ENCODE assay signal across 1 cellular context in the genomic region with DNA sequence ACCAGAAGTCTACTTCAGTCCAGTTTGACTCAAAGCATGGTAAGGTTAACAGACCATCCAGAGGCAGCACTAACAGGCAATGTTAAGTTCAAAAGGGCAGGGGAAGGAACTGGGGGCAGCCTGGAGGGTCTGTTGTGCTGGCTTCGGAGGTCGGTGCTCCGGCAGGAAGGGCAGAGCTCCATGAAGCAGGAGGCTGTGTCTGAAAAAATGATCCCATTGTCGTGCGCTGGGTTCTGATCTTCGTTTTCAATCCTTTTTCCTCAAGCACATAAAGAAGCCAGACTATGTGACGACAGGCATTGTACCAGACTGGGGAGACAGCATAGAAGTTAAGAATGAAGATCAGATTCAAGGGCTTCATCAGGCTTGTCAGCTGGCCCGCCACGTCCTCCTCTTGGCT.
A peak's percentile ranks its signal among the peaks of the same experiment; 100 is the strongest.
TF ChIP-seq lines count a peak whose summit lies in the region.

No MANE protein-coding gene starts in this region.

TF ChIP-seq in K562, 482 proteins besides CTCF, POLR2A, EP300 and RAD21:
- TF ChIP-seq, protein P1, sequence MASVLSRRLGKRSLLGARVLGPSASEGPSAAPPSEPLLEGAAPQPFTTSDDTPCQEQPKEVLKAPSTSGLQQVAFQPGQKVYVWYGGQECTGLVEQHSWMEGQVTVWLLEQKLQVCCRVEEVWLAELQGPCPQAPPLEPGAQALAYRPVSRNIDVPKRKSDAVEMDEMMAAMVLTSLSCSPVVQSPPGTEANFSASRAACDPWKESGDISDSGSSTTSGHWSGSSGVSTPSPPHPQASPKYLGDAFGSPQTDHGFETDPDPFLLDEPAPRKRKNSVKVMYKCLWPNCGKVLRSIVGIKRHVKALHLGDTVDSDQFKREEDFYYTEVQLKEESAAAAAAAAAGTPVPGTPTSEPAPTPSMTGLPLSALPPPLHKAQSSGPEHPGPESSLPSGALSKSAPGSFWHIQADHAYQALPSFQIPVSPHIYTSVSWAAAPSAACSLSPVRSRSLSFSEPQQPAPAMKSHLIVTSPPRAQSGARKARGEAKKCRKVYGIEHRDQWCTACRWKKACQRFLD (CRISPR knock-in tag; IDR thresholded peaks at IDR 0.05): no peak
- TF ChIP-seq, protein P2, sequence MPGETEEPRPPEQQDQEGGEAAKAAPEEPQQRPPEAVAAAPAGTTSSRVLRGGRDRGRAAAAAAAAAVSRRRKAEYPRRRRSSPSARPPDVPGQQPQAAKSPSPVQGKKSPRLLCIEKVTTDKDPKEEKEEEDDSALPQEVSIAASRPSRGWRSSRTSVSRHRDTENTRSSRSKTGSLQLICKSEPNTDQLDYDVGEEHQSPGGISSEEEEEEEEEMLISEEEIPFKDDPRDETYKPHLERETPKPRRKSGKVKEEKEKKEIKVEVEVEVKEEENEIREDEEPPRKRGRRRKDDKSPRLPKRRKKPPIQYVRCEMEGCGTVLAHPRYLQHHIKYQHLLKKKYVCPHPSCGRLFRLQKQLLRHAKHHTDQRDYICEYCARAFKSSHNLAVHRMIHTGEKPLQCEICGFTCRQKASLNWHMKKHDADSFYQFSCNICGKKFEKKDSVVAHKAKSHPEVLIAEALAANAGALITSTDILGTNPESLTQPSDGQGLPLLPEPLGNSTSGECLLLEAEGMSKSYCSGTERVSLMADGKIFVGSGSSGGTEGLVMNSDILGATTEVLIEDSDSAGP (CRISPR knock-in tag; IDR thresholded peaks at IDR 0.05): no peak
- TF ChIP-seq PRPF4 (IDR thresholded peaks at IDR 0.05; ENCODE audit: insufficient read depth, low read depth, low read length, poor library complexity, severe bottlenecking): no peak
- TF ChIP-seq HMG20B (CRISPR knock-in tag; IDR thresholded peaks at IDR 0.05): no peak
- TF ChIP-seq, protein P3, sequence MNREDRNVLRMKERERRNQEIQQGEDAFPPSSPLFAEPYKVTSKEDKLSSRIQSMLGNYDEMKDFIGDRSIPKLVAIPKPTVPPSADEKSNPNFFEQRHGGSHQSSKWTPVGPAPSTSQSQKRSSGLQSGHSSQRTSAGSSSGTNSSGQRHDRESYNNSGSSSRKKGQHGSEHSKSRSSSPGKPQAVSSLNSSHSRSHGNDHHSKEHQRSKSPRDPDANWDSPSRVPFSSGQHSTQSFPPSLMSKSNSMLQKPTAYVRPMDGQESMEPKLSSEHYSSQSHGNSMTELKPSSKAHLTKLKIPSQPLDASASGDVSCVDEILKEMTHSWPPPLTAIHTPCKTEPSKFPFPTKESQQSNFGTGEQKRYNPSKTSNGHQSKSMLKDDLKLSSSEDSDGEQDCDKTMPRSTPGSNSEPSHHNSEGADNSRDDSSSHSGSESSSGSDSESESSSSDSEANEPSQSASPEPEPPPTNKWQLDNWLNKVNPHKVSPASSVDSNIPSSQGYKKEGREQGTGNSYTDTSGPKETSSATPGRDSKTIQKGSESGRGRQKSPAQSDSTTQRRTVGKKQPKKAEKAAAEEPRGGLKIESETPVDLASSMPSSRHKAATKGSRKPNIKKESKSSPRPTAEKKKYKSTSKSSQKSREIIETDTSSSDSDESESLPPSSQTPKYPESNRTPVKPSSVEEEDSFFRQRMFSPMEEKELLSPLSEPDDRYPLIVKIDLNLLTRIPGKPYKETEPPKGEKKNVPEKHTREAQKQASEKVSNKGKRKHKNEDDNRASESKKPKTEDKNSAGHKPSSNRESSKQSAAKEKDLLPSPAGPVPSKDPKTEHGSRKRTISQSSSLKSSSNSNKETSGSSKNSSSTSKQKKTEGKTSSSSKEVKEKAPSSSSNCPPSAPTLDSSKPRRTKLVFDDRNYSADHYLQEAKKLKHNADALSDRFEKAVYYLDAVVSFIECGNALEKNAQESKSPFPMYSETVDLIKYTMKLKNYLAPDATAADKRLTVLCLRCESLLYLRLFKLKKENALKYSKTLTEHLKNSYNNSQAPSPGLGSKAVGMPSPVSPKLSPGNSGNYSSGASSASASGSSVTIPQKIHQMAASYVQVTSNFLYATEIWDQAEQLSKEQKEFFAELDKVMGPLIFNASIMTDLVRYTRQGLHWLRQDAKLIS (CRISPR knock-in tag; IDR thresholded peaks at IDR 0.05): no peak
- no peak for TF ChIP-seq NFYB (IDR thresholded peaks at IDR 0.05; ENCODE audit: extremely low read depth, insufficient read length)
- no peak for TF ChIP-seq MAFF (IDR thresholded peaks at IDR 0.05; ENCODE audit: low read length)
- no peak for TF ChIP-seq TEAD4 (IDR thresholded peaks at IDR 0.05; ENCODE audit: low read length)
- no peak for TF ChIP-seq TEAD4 (CRISPR knock-in tag; IDR thresholded peaks at IDR 0.05; ENCODE audit: borderline replicate concordance)
- TF ChIP-seq, protein P4, sequence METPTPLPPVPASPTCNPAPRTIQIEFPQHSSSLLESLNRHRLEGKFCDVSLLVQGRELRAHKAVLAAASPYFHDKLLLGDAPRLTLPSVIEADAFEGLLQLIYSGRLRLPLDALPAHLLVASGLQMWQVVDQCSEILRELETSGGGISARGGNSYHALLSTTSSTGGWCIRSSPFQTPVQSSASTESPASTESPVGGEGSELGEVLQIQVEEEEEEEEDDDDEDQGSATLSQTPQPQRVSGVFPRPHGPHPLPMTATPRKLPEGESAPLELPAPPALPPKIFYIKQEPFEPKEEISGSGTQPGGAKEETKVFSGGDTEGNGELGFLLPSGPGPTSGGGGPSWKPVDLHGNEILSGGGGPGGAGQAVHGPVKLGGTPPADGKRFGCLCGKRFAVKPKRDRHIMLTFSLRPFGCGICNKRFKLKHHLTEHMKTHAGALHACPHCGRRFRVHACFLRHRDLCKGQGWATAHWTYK (CRISPR knock-in tag; IDR thresholded peaks at IDR 0.05): 0 out of 2 replicates have a peak, but pooled peaks have one; percentile 51
- TF ChIP-seq DMBX1 (CRISPR knock-in tag; IDR thresholded peaks at IDR 0.05; ENCODE audit: borderline replicate concordance): peak; percentile 61; the same call in 1 of the 2 replicates
- TF ChIP-seq PTBP1 (IDR thresholded peaks at IDR 0.05; ENCODE audit: low read depth, low read length): no peak
TF ChIP-seq in K562: peak in this region for 2.
